Comparison of ENCODE assay signal across 9 cellular contexts in genomic region chr19:6800991-6801396, GRCh38. TPM values are rescaled to one million over a fixed set of nuclear protein-coding genes. Genes with fewer than 3 reads are reported as not detected.
DNase-seq lines count a peak whose midpoint lies in the region; ATAC-seq and TF ChIP-seq lines count a peak whose summit lies in the region.
"Had no signal": no experiment of that assay in that cellular context is flagged by ENCODE, and none has a peak within 500 bp of the region (broad histone marks: within the 10 kb centered on the region; RNA-seq: fewer than 3 reads in every experiment).

No MANE protein-coding gene starts in this region.

- 27% methylated on average over 7 of the region's 8 CpGs for WGBS in SK-N-SH (ENCODE audit: low lambda C conversion rate)
- 31 to 52% (median 40%) methylated on average over 8 of the region's 8 CpGs for WGBS in stomach, 5 donors

- H3K36me3 ChIP-seq in SK-N-SH (replicated peaks in 1 of 2; ENCODE audit: control insufficient read depth in 1 of 2, insufficient read depth in 2 of 2, low read length in 1 of 2): no peaks in the 10 kb centered on the region
- H3K36me3 ChIP-seq in Panc1 (ENCODE audit: control insufficient read depth, insufficient read depth, low read length): no peaks in the 10 kb centered on the region
- no peaks in the 10 kb centered on the region for H3K36me3 ChIP-seq in stomach

- no peak for TF ChIP-seq RAD21 in SK-N-SH (IDR thresholded peaks at IDR 0.05; ENCODE audit: low read length)

- no TSS peak for BruUV-seq in Panc1 (replicated peaks; lab: Mats Ljungman, UMichigan)

- H4K20me1 ChIP-seq in SK-N-SH (ENCODE audit: insufficient read depth): no peaks in the 10 kb centered on the region

- no peaks in the 10 kb centered on the region for H3K79me2 ChIP-seq in SK-N-SH (ENCODE audit: insufficient read depth)

- DNase-seq in SK-N-SH (no peak), Panc1 (ENCODE audit: low read depth, low spot score) (peak; percentile 28), epithelial cell of proximal tubule (ENCODE audit: low read depth) (peak; percentile 81), stomach (no peak), NCI-H1092 (lab: John Stamatoyannopoulos, UW) (no peak), DMS 273 treated with DMSO at 0.1 percent for 48 hours (lab: John Stamatoyannopoulos, UW) (no peak)

- TF ChIP-seq CTCF in SK-N-SH (IDR thresholded peaks at IDR 0.05): no peak
- TF ChIP-seq CTCF in Panc1 (IDR thresholded peaks at IDR 0.05): no peak
- no peak for TF ChIP-seq CTCF in epithelial cell of proximal tubule (conservative IDR thresholded peaks at IDR 0.05; ENCODE audit: low read depth, low read length)
- TF ChIP-seq CTCF in stomach (IDR thresholded peaks at IDR 0.05): no peak

- no peaks in the 10 kb centered on the region for H3K9me3 ChIP-seq in SK-N-SH
- no peaks in the 10 kb centered on the region for H3K9me3 ChIP-seq in Panc1 (ENCODE audit: control insufficient read depth, insufficient read depth, low read depth, low read length)
- H3K9me3 ChIP-seq in stomach: no peaks in the 10 kb centered on the region

- peak overlapping the region; percentile 47 for H2AFZ ChIP-seq in SK-N-SH (ENCODE audit: low read depth)

- no peak for TF ChIP-seq POLR2A in stomach (IDR thresholded peaks at IDR 0.05)

- no peak for TF ChIP-seq EP300 in SK-N-SH (IDR thresholded peaks at IDR 0.05; ENCODE audit: borderline replicate concordance in 1 of 2, low read depth in 1 of 2, low read length in 1 of 2)
- TF ChIP-seq EP300 in stomach (IDR thresholded peaks at IDR 0.05): no peak

- intact Hi-C loops in Panc1 (cut with micrococcal nuclease; ENCODE audit: unreplicated experiment) (no loop called here), stomach (cut with DNase I; ENCODE audit: low total_unique reads) (no loop called here)

- H3K4me3 ChIP-seq in SK-N-SH (ENCODE audit: low read depth in 2 of 2, low read length in 1 of 2) (0 out of 4 replicates have a peak overlapping the region, but pooled peaks of 1 of the 2 experiments have one; percentile 19), Panc1 (ENCODE audit: low read depth in 2 of 2, low read length in 2 of 2) (peak overlapping the region in 1 of 2 experiments; percentile 38; a peak in 2 of 4 replicates), epithelial cell of proximal tubule (ENCODE audit: low read depth, low read length) (peak overlapping the region; percentile 27), stomach (peak overlapping the region; percentile 21 to 37 (median 36))

- ATAC-seq in SK-N-SH treated with all-trans-retinoic acid at 6 μM for 48 hours (no peak; the same call in 2 of the 3 replicates), Panc1 (peak; percentile 54), GM18858 (IDR thresholded peaks at IDR 0.05; ENCODE audit: unreplicated experiment) (no peak)

- no peaks in the 10 kb centered on the region for H3F3A ChIP-seq in SK-N-SH (replicated peaks; ENCODE audit: insufficient read depth)

- in situ Hi-C loops in Panc1 (cut with HindIII; ENCODE audit: low pct_unique_long_range_greater_than_20kb, low sequenced_read_pairs): no loop called here

- H3K4me2 ChIP-seq in SK-N-SH: peak overlapping the region; percentile 57; the same call in 1 of the 2 replicates

- H3K9me2 ChIP-seq in SK-N-SH: no peaks in the 10 kb centered on the region

- CTCF ChIA-PET in SK-N-SH (lab: Yijun Ruan, JAX): no interaction called here
- CTCF ChIA-PET in Panc1 (lab: Charles Lee): interaction anchor here (0.5 kb wide), 1 partner anchor 483 kb away, joined by 3 read pairs; no protein-coding TSS in a partner anchor

- H3K27me3 ChIP-seq in SK-N-SH (ENCODE audit: insufficient read depth): peaks cover 39% of the 10 kb centered on the region; the same call in 1 of the 2 replicates
- no peaks in the 10 kb centered on the region for H3K27me3 ChIP-seq in Panc1 (ENCODE audit: control insufficient read depth, insufficient read depth, low read length)
- peaks cover 0 to 48% (median 0%) of the 10 kb centered on the region in 3 donors for H3K27me3 ChIP-seq in stomach

- POLR2A ChIA-PET in SK-N-SH (lab: Yijun Ruan, JAX) (no interaction called here), Panc1 (lab: Charles Lee) (no interaction called here)

- H3K4me1 ChIP-seq in SK-N-SH (ENCODE audit: control insufficient read depth in 1 of 2, insufficient read depth in 2 of 2, low read depth in 1 of 2, low read length in 1 of 2): peaks cover 0 to 2% of the 10 kb centered on the region in 2 experiments; a peak in 1 of 4 replicates
- no peaks in the 10 kb centered on the region for H3K4me1 ChIP-seq in Panc1 (ENCODE audit: control insufficient read depth, insufficient read depth, low read length)
- H3K4me1 ChIP-seq in stomach: peaks cover 5 to 29% (median 9%) of the 10 kb centered on the region in 4 donors

- no peak overlapping the region for H3K9ac ChIP-seq in SK-N-SH

- H3K27ac ChIP-seq in SK-N-SH (ENCODE audit: low read depth in 2 of 2, low read length in 1 of 2): no peak overlapping the region
- no peak overlapping the region for H3K27ac ChIP-seq in Panc1 (ENCODE audit: low read length)
- H3K27ac ChIP-seq in stomach: peak overlapping the region in 3 of 5 donors; percentile 52 to 81 (median 75)

TF ChIP-seq in SK-N-SH, 30 proteins besides CTCF, POLR2A, EP300 and RAD21:
- TF ChIP-seq FOXJ3 (CRISPR knock-in tag; IDR thresholded peaks at IDR 0.05) (no peak), SIN3A (IDR thresholded peaks at IDR 0.05; ENCODE audit: borderline replicate concordance, low read depth, low read length) (no peak)
TF ChIP-seq in SK-N-SH: peak in this region for 0.

TF ChIP-seq in SK-N-SH treated with all-trans-retinoic acid at 6 μM for 48 hours, 23 proteins besides CTCF, POLR2A, EP300 and RAD21 (continues in another document):
- TF ChIP-seq RARB (CRISPR knock-in tag; IDR thresholded peaks at IDR 0.05): no peak
- TF ChIP-seq CSRNP3 (CRISPR knock-in tag; IDR thresholded peaks at IDR 0.05): no peak
- TF ChIP-seq TSHZ2 (CRISPR knock-in tag; IDR thresholded peaks at IDR 0.05): no peak
- no peak for TF ChIP-seq ESRRG (CRISPR knock-in tag; IDR thresholded peaks at IDR 0.05)
- TF ChIP-seq ZFP3 (CRISPR knock-in tag; IDR thresholded peaks at IDR 0.05): no peak
- TF ChIP-seq CSDC2 (CRISPR knock-in tag; IDR thresholded peaks at IDR 0.05): no peak
- no peak for TF ChIP-seq SNAI2 (CRISPR knock-in tag; IDR thresholded peaks at IDR 0.05)
- no peak for TF ChIP-seq OSR1 (CRISPR knock-in tag; IDR thresholded peaks at IDR 0.05)

RNA-seq across cellular contexts. Expression of gene VAV1, which starts 28.5 kb away (rescaled TPM):
- polyA plus RNA-seq in SK-N-SH (2012; rRNA removed) (0.02 TPM in 1 of 2 replicates, not detected in the other), stomach (1 to 10 TPM; 1.7 to 3.7 (median 3.6) TPM)
- polyA plus RNA-seq in SK-N-SH (2012; cell fraction: cytosol; rRNA removed): not detected in 2 replicates
- not detected in 2 replicates for polyA plus RNA-seq in SK-N-SH (2012; cell fraction: nucleus; rRNA removed)
- total RNA-seq in Panc1 (2021; ENCODE audit: unreplicated experiment) (0.05 TPM), epithelial cell of proximal tubule (1.3 and 1.4 TPM in 2 replicates), stomach (100 to 1,000 TPM in 1 of 5 donors, 1 to 10 TPM in 4; 2.2 to 130 (median 4.4) TPM)
- 1.5 TPM for polyA plus RNA-seq in Panc1 (2012; ENCODE audit: insufficient read length)
- polyA plus RNA-seq: AG04450 had no signal

RNA-seq across cellular contexts. Expression of gene SH2D3A, which starts 33.8 kb away (rescaled TPM):
- polyA plus RNA-seq in SK-N-SH (2012; rRNA removed): 0.35 and 0.42 TPM in 2 replicates
- polyA plus RNA-seq in SK-N-SH (2012; cell fraction: cytosol; rRNA removed): 0.10 and 0.17 TPM in 2 replicates
- polyA plus RNA-seq in SK-N-SH (2012; cell fraction: nucleus; rRNA removed): 1.2 and 1.4 TPM in 2 replicates
- total RNA-seq in Panc1 (2021; ENCODE audit: unreplicated experiment): 2.2 TPM
- polyA plus RNA-seq in Panc1 (2012; ENCODE audit: insufficient read length): 3.0 TPM
- 26.6 and 27.6 TPM in 2 replicates for total RNA-seq in epithelial cell of proximal tubule
- 10 to 100 TPM in 4 of 5 donors, 1 to 10 TPM in 1; 8.8 to 71.3 (median 43.0) TPM for total RNA-seq in stomach
- polyA plus RNA-seq in stomach: 10 to 100 TPM; 19.9 to 23.6 (median 20.2) TPM
- polyA plus RNA-seq: AG04450 had no signal

Comparison
In these comparisons a context has a peak if more than half of its experiments do, and no peak if none do; other contexts are left out.
1. DNase-seq: peak in Panc1 (single experiment) and epithelial cell of proximal tubule (single experiment); none in SK-N-SH (single experiment), stomach (single experiment), NCI-H1092 (single experiment) and DMS 273 treated with DMSO at 0.1 percent for 48 hours (single experiment).
2. H3K27ac ChIP-seq: peak in stomach (3 of 5); none in SK-N-SH (0 of 2) and Panc1 (single experiment).